ENCODE assay signal across 25 cellular contexts in the genomic region with DNA sequence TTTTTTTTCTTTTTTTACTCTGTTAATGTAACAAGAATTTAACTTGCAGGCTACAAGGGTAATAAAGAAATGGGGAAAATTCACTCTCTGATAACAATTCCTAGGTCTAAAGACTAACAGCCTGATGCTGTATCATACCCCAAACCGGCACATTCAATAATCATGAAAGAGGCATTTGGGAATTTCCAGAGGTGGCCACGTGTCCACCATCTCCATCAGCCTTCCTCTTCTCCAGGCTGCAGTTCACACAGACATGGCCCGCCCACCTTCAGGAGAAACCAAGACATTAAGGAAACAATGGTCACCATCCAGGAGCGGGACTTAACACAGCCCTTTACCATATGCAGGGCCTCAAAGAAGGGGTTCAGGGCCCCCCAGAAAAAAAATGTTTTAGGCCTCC. TPM values are rescaled to one million over a fixed set of nuclear protein-coding genes. Genes with fewer than 3 reads are reported as not detected.
"Had no signal": no experiment of that assay in that cellular context is flagged by ENCODE, and none has a peak within 500 bp of the region (broad histone marks: within the 10 kb centered on the region; RNA-seq: fewer than 3 reads in every experiment).

No MANE protein-coding gene starts in this region.

- H3K27ac ChIP-seq: body of pancreas, cardiac muscle cell, coronary artery, heart right ventricle, left ventricle myocardium inferior, suprapubic skin, tibial artery, upper lobe of right lung had no signal

- H3K4me3 ChIP-seq: body of pancreas, cardiac muscle cell, coronary artery, heart right ventricle, left ventricle myocardium inferior, lung, mucosa of descending colon, spleen, suprapubic skin, tibial artery, upper lobe of right lung had no signal

- H3K36me3 ChIP-seq: cardiac muscle cell, heart right ventricle, left ventricle myocardium inferior, spleen, suprapubic skin, tibial artery, upper lobe of right lung had no signal

- H3K27me3 ChIP-seq: body of pancreas, cardiac muscle cell, heart right ventricle, spleen, suprapubic skin, tibial artery, upper lobe of right lung had no signal

- DNase-seq: activated CD4-positive, alpha-beta T cell treated with anti-CD3 and anti-CD28 coated beads for 1 hour; activated CD4-positive, alpha-beta T cell treated with anti-CD3 and anti-CD28 coated beads, Interleukin-2, amount 10 ng/mL, durations not matched to agents 7 days and 5 days; activated CD8-positive, alpha-beta T cell treated with anti-CD3 and anti-CD28 coated beads for 36 hours; activated effector memory CD4-positive, alpha-beta T cell treated with Interleukin-2 at 50 U/mL for 16 hours; activated naive CD4-positive, alpha-beta T cell treated with Interleukin-2 at 50 U/mL for 16 hours; activated T-cell treated with anti-CD3 and anti-CD28 coated beads, Interleukin-2, amount 50 U/mL, for 72 hours; aorta; body of pancreas; cerebellar nuclear complex; foreskin fibroblast; heart right ventricle; left ventricle myocardium inferior; mucosa of descending colon; right cardiac atrium; spleen; stimulated activated naive CD4-positive, alpha-beta T cell; T-helper 2 cell; tibial artery; upper lobe of right lung had no signal

- ATAC-seq: activated CD8-positive, alpha-beta T cell treated with anti-CD3 and anti-CD28 coated beads for 36 hours; activated T-cell treated with anti-CD3 and anti-CD28 coated beads, Interleukin-2, amount 50 U/mL, for 72 hours; esophagus mucosa; heart right ventricle; mucosa of descending colon; natural killer cell treated with Interleukin-12 subunit alpha and Interleukin-12 subunit beta and Interleukin-15 and Interleukin-18, amount 100 ng/mL, for 72 hours; right cardiac atrium; upper lobe of right lung had no signal

RNA-seq across cellular contexts. Expression of a gene that starts 44.8 kb away (rescaled TPM):
- total RNA-seq: activated CD4-positive, alpha-beta T cell treated with anti-CD3 and anti-CD28 coated beads, Interleukin-2, amount 10 ng/mL, durations not matched to agents 7 days and 5 days; activated CD8-positive, alpha-beta T cell treated with anti-CD3 and anti-CD28 coated beads for 36 hours; activated T-cell treated with anti-CD3 and anti-CD28 coated beads, Interleukin-2, amount 50 U/mL, for 72 hours; natural killer cell treated with Interleukin-12 subunit alpha and Interleukin-12 subunit beta and Interleukin-15 and Interleukin-18, amount 100 ng/mL, for 72 hours had no signal
